Comparison of ENCODE assay signal across 1 cellular context in genomic region chr15:93087825-93088199, GRCh38.
TF ChIP-seq lines count a peak whose summit lies in the region.

No MANE protein-coding gene starts in this region.

TF ChIP-seq in GM12878, 131 proteins besides CTCF, POLR2A, EP300 and RAD21 (continued from another document):
- TF ChIP-seq SMC3 (IDR thresholded peaks at IDR 0.05; ENCODE audit: borderline replicate concordance, low read length), result peak; percentile 64
- no peak for TF ChIP-seq CUX1 (IDR thresholded peaks at IDR 0.05; ENCODE audit: insufficient replicate concordance, low read depth, low read length)
- TF ChIP-seq CBX5 (IDR thresholded peaks at IDR 0.05; ENCODE audit: low read depth), result no peak
- no peak for TF ChIP-seq MLLT1 (IDR thresholded peaks at IDR 0.05)
- TF ChIP-seq CREM (IDR thresholded peaks at IDR 0.05; ENCODE audit: low read depth), result no peak
- no peak for TF ChIP-seq ZBTB33 (IDR thresholded peaks at IDR 0.05)
- no peak for TF ChIP-seq TBL1XR1 (IDR thresholded peaks at IDR 0.05; ENCODE audit: low read depth, low read length)
